Comparison of ENCODE assay signal across 2 cellular contexts in the genomic region with DNA sequence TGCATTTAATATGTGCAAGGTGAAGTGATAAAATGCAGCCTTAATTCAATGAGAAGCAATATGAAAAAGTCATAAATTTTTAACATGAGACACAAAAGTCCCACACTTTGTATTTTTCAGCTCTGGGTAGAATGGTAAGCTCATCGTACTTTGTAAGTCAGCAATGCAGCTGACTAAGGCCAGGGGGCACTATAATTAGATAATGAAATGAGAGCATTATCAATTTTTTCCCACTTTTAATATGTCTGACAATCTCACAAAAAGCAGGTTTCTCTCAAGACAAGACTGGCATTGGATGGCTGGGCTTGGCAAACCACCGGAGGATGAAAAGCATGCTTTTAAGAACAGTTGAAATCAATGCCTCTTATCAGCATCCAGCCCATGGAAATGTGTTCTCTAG.
TF ChIP-seq lines count a peak whose summit lies in the region.

No MANE protein-coding gene starts in this region.

TF ChIP-seq in SK-N-SH, 30 proteins besides CTCF, POLR2A, EP300 and RAD21 (continued from another document):
- TF ChIP-seq, protein P1, sequence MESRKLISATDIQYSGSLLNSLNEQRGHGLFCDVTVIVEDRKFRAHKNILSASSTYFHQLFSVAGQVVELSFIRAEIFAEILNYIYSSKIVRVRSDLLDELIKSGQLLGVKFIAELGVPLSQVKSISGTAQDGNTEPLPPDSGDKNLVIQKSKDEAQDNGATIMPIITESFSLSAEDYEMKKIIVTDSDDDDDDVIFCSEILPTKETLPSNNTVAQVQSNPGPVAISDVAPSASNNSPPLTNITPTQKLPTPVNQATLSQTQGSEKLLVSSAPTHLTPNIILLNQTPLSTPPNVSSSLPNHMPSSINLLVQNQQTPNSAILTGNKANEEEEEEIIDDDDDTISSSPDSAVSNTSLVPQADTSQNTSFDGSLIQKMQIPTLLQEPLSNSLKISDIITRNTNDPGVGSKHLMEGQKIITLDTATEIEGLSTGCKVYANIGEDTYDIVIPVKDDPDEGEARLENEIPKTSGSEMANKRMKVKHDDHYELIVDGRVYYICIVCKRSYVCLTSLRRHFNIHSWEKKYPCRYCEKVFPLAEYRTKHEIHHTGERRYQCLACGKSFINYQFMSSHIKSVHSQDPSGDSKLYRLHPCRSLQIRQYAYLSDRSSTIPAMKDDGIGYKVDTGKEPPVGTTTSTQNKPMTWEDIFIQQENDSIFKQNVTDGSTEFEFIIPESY (IDR thresholded peaks at IDR 0.05; ENCODE audit: borderline replicate concordance, low read depth), result no peak
- TF ChIP-seq RCOR1 (IDR thresholded peaks at IDR 0.05; ENCODE audit: low read length), result no peak
- TF ChIP-seq FOXJ3 (CRISPR knock-in tag; IDR thresholded peaks at IDR 0.05), result no peak

TF ChIP-seq in SK-N-SH treated with all-trans-retinoic acid at 6 μM for 48 hours, 23 proteins besides CTCF, POLR2A, EP300 and RAD21 (continued from another document):
- TF ChIP-seq, protein P2, sequence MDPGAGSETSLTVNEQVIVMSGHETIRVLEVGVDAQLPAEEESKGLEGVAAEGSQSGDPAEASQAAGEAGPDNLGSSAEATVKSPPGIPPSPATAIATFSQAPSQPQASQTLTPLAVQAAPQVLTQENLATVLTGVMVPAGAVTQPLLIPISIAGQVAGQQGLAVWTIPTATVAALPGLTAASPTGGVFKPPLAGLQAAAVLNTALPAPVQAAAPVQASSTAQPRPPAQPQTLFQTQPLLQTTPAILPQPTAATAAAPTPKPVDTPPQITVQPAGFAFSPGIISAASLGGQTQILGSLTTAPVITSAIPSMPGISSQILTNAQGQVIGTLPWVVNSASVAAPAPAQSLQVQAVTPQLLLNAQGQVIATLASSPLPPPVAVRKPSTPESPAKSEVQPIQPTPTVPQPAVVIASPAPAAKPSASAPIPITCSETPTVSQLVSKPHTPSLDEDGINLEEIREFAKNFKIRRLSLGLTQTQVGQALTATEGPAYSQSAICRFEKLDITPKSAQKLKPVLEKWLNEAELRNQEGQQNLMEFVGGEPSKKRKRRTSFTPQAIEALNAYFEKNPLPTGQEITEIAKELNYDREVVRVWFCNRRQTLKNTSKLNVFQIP (CRISPR knock-in tag; IDR thresholded peaks at IDR 0.05; ENCODE audit: borderline replicate concordance, low read depth), result no peak
- TF ChIP-seq PPARA (CRISPR knock-in tag; IDR thresholded peaks at IDR 0.05; ENCODE audit: borderline replicate concordance) (no peak), ZNF70 (CRISPR knock-in tag; IDR thresholded peaks at IDR 0.05) (no peak), SNAI2 (CRISPR knock-in tag; IDR thresholded peaks at IDR 0.05) (no peak), ZNF8 (CRISPR knock-in tag; IDR thresholded peaks at IDR 0.05) (no peak), ZC3H10 (CRISPR knock-in tag; IDR thresholded peaks at IDR 0.05) (no peak), BACH2 (CRISPR knock-in tag; IDR thresholded peaks at IDR 0.05; ENCODE audit: borderline replicate concordance) (no peak), ZFP3 (CRISPR knock-in tag; IDR thresholded peaks at IDR 0.05) (no peak), TCF4 (CRISPR knock-in tag; IDR thresholded peaks at IDR 0.05; ENCODE audit: borderline replicate concordance) (no peak), RARB (CRISPR knock-in tag; IDR thresholded peaks at IDR 0.05) (no peak)
- TF ChIP-seq, protein P3, sequence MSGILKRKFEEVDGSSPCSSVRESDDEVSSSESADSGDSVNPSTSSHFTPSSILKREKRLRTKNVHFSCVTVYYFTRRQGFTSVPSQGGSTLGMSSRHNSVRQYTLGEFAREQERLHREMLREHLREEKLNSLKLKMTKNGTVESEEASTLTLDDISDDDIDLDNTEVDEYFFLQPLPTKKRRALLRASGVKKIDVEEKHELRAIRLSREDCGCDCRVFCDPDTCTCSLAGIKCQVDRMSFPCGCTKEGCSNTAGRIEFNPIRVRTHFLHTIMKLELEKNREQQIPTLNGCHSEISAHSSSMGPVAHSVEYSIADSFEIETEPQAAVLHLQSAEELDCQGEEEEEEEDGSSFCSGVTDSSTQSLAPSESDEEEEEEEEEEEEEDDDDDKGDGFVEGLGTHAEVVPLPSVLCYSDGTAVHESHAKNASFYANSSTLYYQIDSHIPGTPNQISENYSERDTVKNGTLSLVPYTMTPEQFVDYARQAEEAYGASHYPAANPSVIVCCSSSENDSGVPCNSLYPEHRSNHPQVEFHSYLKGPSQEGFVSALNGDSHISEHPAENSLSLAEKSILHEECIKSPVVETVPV (CRISPR knock-in tag; IDR thresholded peaks at IDR 0.05), result no peak
TF ChIP-seq in SK-N-SH treated with all-trans-retinoic acid at 6 μM for 48 hours: peak in this region for 0.
